Comparison of ENCODE assay signal across 28 cellular contexts in genomic region chr4:89518259-89518658, GRCh38.
"Had no signal": no experiment of that assay in that cellular context is flagged by ENCODE, and none has a peak within 500 bp of the region (broad histone marks: within the 10 kb centered on the region; RNA-seq: fewer than 3 reads in every experiment).

No MANE protein-coding gene starts in this region.

- H3K4me3 ChIP-seq: neural progenitor cell, ovary, psoas muscle, skin epidermis, smooth muscle cell, spleen, suprapubic skin, testis, tibial artery, transverse colon, upper lobe of right lung, uterus had no signal

- ATAC-seq: natural killer cell; psoas muscle; right cardiac atrium; sciatic nerve; stimulated activated memory B cell treated with anti-CD40 and anti-IgM and Interleukin-4, amounts not matched to agents 10 μg/mL and 1 μg/mL and 100 μg/mL, for 72 hours; stimulated activated naive CD8-positive, alpha-beta T cell treated with anti-CD3 and anti-CD28 coated beads, Interleukin-15, amount 100 ng/mL, for 72 hours; stimulated activated naive CD8-positive, alpha-beta T cell treated with anti-CD3 and anti-CD28 coated beads, Interleukin-15, Interleukin-2, amounts not matched to agents 100 U/mL and 50 U/mL, for 24 hours; upper lobe of right lung had no signal

- H3K27ac ChIP-seq: neural progenitor cell, ovary, parathyroid adenoma, psoas muscle, skin epidermis, spleen, suprapubic skin, testis, tibial artery, transverse colon, upper lobe of right lung, uterus had no signal

- H3K79me2 ChIP-seq: parathyroid adenoma had no signal

- H3K27me3 ChIP-seq: neural progenitor cell, ovary, spleen, suprapubic skin, testis, tibial artery, transverse colon, uterus had no signal

- H3K4me2 ChIP-seq: neural progenitor cell, smooth muscle cell had no signal

- H3K36me3 ChIP-seq: neural progenitor cell, ovary, spleen, suprapubic skin, tibial artery, transverse colon, upper lobe of right lung, uterus had no signal

- DNase-seq: natural killer cell; occipital lobe; ovary; posterior cingulate gyrus; psoas muscle; right cardiac atrium; spleen; stimulated activated CD4-positive, alpha-beta T cell treated with anti-CD3 and anti-CD28 coated beads, Interleukin-12 subunit alpha, Interleukin-12 subunit beta, amount 100 ng/mL, for 4 hours; stimulated activated CD4-positive, alpha-beta T cell treated with anti-CD3 and anti-CD28 coated beads, Interleukin-1b, Interleukin-23, amount 100 ng/mL, for 48 hours; stimulated activated CD4-positive, alpha-beta T cell treated with anti-CD3 and anti-CD28 coated beads, Interleukin-4, amount 100 ng/mL, for 1 hour; stimulated activated CD4-positive, alpha-beta T cell treated with anti-CD3 and anti-CD28 coated beads, Interleukin-4, amount 100 ng/mL, for 4 hours; stimulated activated CD8-positive, alpha-beta memory T cell treated with anti-CD3 and anti-CD28 coated beads, Interleukin-4, amount 100 ng/mL, for 48 hours; stimulated activated naive CD4-positive, alpha-beta T cell; stimulated activated naive CD8-positive, alpha-beta T cell treated with anti-CD3 and anti-CD28 coated beads, Interleukin-15, amount 100 ng/mL, for 72 hours; stimulated activated naive CD8-positive, alpha-beta T cell treated with anti-CD3 and anti-CD28 coated beads, Interleukin-15, Interleukin-2, amounts not matched to agents 100 U/mL and 50 U/mL, for 24 hours; substantia nigra; testis; tibial artery; transverse colon; upper lobe of right lung; uterus had no signal

- H2AFZ ChIP-seq: neural progenitor cell, parathyroid adenoma had no signal

- H3K9me3 ChIP-seq: ovary, psoas muscle, spleen, suprapubic skin, testis, tibial artery, transverse colon, upper lobe of right lung, uterus had no signal

- H3K9ac ChIP-seq: neural progenitor cell, parathyroid adenoma had no signal

- H3K4me1 ChIP-seq: parathyroid adenoma, psoas muscle, spleen, suprapubic skin, testis, tibial artery, transverse colon, upper lobe of right lung, uterus had no signal
